ENCODE assay signal across 13 cellular contexts in genomic region chr3:39548282-39548681, GRCh38.
"Had no signal": no experiment of that assay in that cellular context is flagged by ENCODE, and none has a peak within 500 bp of the region (broad histone marks: within the 10 kb centered on the region; RNA-seq: fewer than 3 reads in every experiment).

No MANE protein-coding gene starts in this region.

- H3K27ac ChIP-seq: adrenal gland, right atrium auricular region, tibial artery had no signal

- H3K4me3 ChIP-seq: adrenal gland, right atrium auricular region, smooth muscle cell, tibial artery had no signal

- DNase-seq: activated CD4-positive, alpha-beta T cell treated with anti-CD3 and anti-CD28 coated beads for 48 hours; activated naive CD4-positive, alpha-beta T cell treated with anti-CD3 and anti-CD28 coated beads for 36 hours; adrenal gland; endodermal cell; hypothalamus; natural killer cell; stimulated activated CD4-positive, alpha-beta T cell treated with anti-CD3 and anti-CD28 coated beads, Interleukin-1b, Interleukin-23, amount 100 ng/mL, for 48 hours; tibial artery had no signal

- H3K27me3 ChIP-seq: adrenal gland, right atrium auricular region, tibial artery had no signal

- H3K9me3 ChIP-seq: adrenal gland, right atrium auricular region, tibial artery had no signal

- H3K36me3 ChIP-seq: adrenal gland, right atrium auricular region, tibial artery had no signal

- ATAC-seq: natural killer cell; SK-N-SH treated with all-trans-retinoic acid at 6 μM for 48 hours; stimulated activated memory B cell treated with anti-CD40 and anti-IgM and Interleukin-4, amounts not matched to agents 10 μg/mL and 1 μg/mL and 100 μg/mL, for 72 hours; WTC11 had no signal

- H3K4me1 ChIP-seq: adrenal gland, right atrium auricular region, tibial artery had no signal
